Comparison of ENCODE assay signal across 1 cellular context in the genomic region with DNA sequence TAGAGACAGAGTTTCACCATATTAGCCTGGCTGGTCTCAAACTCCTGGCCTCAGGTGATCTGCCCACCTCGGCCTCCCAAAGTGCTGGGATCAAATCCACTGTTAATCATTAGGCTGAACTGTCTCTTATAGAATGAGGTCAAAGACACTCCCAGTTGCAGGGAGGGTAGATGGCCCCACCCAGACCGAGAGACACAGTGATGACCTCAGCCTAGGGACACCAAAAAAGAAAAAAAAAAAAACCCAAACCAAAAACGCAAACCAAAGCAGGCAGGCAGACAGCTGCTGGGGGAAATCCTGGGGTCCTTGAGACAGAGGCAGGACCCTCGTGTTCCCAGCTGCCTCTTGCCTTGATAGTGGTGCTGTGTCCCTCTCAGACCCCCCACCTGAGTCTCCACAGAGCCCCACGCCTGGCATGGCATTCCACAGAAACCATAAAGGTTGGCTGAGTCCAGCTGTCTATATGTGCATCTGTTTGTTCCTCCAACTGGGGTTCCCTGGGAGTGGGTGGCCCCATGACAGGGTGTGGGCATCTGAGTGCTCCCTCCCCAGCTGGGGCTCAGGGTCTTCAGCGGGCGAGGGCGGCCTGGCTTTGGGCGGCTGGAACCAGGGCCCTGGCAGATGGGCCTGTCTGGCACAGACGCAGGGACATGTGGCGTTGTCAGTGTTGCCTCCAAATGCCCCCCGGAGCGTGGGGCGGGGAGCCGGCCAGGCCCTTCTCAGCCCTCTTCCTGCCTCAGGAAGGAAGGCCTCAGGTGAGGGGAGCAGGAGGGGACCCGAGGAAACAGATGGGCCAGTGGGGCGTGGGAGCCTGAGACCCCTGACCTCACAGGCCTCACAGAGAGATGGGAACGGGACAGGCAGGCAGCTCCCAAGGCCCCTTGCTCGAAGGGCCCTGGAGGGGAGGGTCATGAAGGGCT.
TF ChIP-seq lines count a peak whose summit lies in the region.

No MANE protein-coding gene starts in this region.

TF ChIP-seq in WTC11, 78 proteins besides CTCF, POLR2A, EP300 and RAD21:
- TF ChIP-seq, protein P1, sequence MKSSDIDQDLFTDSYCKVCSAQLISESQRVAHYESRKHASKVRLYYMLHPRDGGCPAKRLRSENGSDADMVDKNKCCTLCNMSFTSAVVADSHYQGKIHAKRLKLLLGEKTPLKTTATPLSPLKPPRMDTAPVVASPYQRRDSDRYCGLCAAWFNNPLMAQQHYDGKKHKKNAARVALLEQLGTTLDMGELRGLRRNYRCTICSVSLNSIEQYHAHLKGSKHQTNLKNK (CRISPR knock-in tag; IDR thresholded peaks at IDR 0.05) = no peak
- TF ChIP-seq ZNF263 (CRISPR knock-in tag; IDR thresholded peaks at IDR 0.05; ENCODE audit: low read depth) (no peak), SOX15 (CRISPR knock-in tag; IDR thresholded peaks at IDR 0.05) (no peak), MYBL2 (CRISPR knock-in tag; IDR thresholded peaks at IDR 0.05) (no peak), MXD4 (CRISPR knock-in tag; IDR thresholded peaks at IDR 0.05; ENCODE audit: borderline replicate concordance) (no peak)
- TF ChIP-seq, protein P2, sequence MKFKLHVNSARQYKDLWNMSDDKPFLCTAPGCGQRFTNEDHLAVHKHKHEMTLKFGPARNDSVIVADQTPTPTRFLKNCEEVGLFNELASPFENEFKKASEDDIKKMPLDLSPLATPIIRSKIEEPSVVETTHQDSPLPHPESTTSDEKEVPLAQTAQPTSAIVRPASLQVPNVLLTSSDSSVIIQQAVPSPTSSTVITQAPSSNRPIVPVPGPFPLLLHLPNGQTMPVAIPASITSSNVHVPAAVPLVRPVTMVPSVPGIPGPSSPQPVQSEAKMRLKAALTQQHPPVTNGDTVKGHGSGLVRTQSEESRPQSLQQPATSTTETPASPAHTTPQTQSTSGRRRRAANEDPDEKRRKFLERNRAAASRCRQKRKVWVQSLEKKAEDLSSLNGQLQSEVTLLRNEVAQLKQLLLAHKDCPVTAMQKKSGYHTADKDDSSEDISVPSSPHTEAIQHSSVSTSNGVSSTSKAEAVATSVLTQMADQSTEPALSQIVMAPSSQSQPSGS (CRISPR knock-in tag; IDR thresholded peaks at IDR 0.05; ENCODE audit: borderline replicate concordance, low read depth) = no peak
- TF ChIP-seq, protein P3, sequence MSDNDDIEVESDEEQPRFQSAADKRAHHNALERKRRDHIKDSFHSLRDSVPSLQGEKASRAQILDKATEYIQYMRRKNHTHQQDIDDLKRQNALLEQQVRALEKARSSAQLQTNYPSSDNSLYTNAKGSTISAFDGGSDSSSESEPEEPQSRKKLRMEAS (CRISPR knock-in tag; IDR thresholded peaks at IDR 0.05) = no peak
- TF ChIP-seq, protein P4, sequence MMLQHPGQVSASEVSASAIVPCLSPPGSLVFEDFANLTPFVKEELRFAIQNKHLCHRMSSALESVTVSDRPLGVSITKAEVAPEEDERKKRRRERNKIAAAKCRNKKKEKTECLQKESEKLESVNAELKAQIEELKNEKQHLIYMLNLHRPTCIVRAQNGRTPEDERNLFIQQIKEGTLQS (CRISPR knock-in tag; conservative IDR thresholded peaks at IDR 0.05) = no peak
